ENCODE assay signal across 11 cellular contexts in the genomic region with DNA sequence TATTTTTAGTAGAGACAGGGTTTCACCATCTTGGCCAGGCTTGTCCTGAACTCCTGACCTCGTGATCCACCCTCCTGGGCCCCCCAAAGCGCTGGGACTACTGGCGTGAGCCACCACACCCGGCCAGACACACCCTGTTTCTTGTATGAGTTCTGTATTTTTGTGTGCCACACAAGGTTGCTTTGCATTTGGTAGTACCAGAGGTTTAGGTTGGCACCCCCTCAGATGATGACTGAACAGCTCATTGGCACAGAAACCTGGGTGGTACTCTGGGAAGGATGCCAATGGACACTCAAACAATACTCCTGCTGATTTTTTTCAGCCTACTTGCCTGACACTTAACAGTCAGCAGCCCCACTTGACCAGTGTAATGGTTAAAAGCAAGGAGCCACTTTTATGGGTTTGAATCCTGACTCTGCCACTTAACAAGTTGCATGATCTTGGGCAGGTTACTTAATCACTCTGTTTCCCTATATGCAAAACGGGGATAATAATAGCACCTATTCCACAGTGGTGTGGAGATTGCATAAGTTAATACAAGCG. TPM values are rescaled to one million over a fixed set of nuclear protein-coding genes. Genes with fewer than 3 reads are reported as not detected.
DNase-seq lines count a peak whose midpoint lies in the region; ATAC-seq, FAIRE-seq and TF ChIP-seq lines count a peak whose summit lies in the region.
"Had no signal": no experiment of that assay in that cellular context is flagged by ENCODE, and none has a peak within 500 bp of the region (broad histone marks: within the 10 kb centered on the region; RNA-seq: fewer than 3 reads in every experiment).

No MANE protein-coding gene starts in this region.

- CTCF ChIA-PET in activated B cell treated with CpG ODN at 0.5 μM for 24 hours (lab: Charles Lee), result no interaction called here

- DNase-seq in SIG-M5 treated with dmso at 0.1 percent for 504 hours (lab: John Stamatoyannopoulos, UW; ENCODE audit: unreplicated experiment) (peak; percentile 78), SIG-M5 (lab: John Stamatoyannopoulos, UW) (no peak), M059J (ENCODE audit: low read depth) (peak; percentile 75), activated B cell treated with CpG ODN at 0.5 μM for 24 hours (no peak), smooth muscle cell (lab: John Stamatoyannopoulos, UW; ENCODE audit: unreplicated experiment) (no peak), frontal cortex (ENCODE audit: low spot score in 2 of 2) (no peak), midbrain (lab: John Stamatoyannopoulos, UW) (no peak), NCI-H510A treated with DMSO at 0.1 percent for 48 hours (lab: John Stamatoyannopoulos, UW) (no peak)
- DNase-seq: occipital lobe, SHP77 treated with DMSO at 0.1 percent for 48 hours had no signal

- H3F3A ChIP-seq in smooth muscle cell (ENCODE audit: low read depth), result no peaks in the 10 kb centered on the region

- no peaks in the 10 kb centered on the region for H3K4me1 ChIP-seq in smooth muscle cell (ENCODE audit: low read depth)

- H3K79me2 ChIP-seq in smooth muscle cell (ENCODE audit: low read depth), result no peaks in the 10 kb centered on the region

- peak; percentile 56 for ATAC-seq in activated B cell treated with CpG ODN at 0.5 μM for 24 hours (ENCODE audit: low read depth)

- peaks cover 73% of the 10 kb centered on the region for H3K4me1 Mint-ChIP-seq in activated B cell treated with CpG ODN at 0.5 μM for 24 hours

- FAIRE-seq in frontal cortex (lab: Jason Lieb, UNC), result no peak

- intact Hi-C loops in activated B cell treated with CpG ODN at 0.5 μM for 24 hours (cut with micrococcal nuclease), result loop anchor here (2.0 kb wide), 2 partner anchors 31 to 49 kb away; partner anchors contain the start of gene ZFAND6

- TF ChIP-seq CTCF in activated B cell treated with CpG ODN at 0.5 μM for 24 hours (IDR thresholded peaks at IDR 0.05) (no peak), smooth muscle cell (IDR thresholded peaks at IDR 0.05; ENCODE audit: borderline replicate concordance, insufficient read depth, poor library complexity, severe bottlenecking) (no peak)

- POLR2A ChIA-PET in activated B cell treated with CpG ODN at 0.5 μM for 24 hours (lab: Charles Lee), result interaction anchor here (0.8 to 5.0 kb wide), 8 partner anchors 23 to 142 kb away, joined by 3 to 39 read pairs (median 4); partner anchors contain the start of genes BCL2A1 and ZFAND6

- H3K27ac ChIP-seq in smooth muscle cell (ENCODE audit: low read depth), result peak overlapping the region; percentile 65
- H3K27ac ChIP-seq: KMS-11 had no signal

- no peak overlapping the region for H3K4me3 ChIP-seq in smooth muscle cell

- peaks cover 5% of the 10 kb centered on the region for H3K9me3 Mint-ChIP-seq in activated B cell treated with CpG ODN at 0.5 μM for 24 hours

- H3K36me3 Mint-ChIP-seq in activated B cell treated with CpG ODN at 0.5 μM for 24 hours (ENCODE audit: low read depth), result peaks cover 11% of the 10 kb centered on the region

- H3K9me3 ChIP-seq in smooth muscle cell (replicated peaks; ENCODE audit: low read depth), result no peaks in the 10 kb centered on the region

- no peaks in the 10 kb centered on the region for H4K20me1 ChIP-seq in smooth muscle cell (ENCODE audit: low read depth)

- H2AFZ ChIP-seq in smooth muscle cell (ENCODE audit: low read depth), result no peak overlapping the region

- H3K4me3 Mint-ChIP-seq in activated B cell treated with CpG ODN at 0.5 μM for 24 hours, result peak overlapping the region; percentile 57

- H3K27me3 ChIP-seq in smooth muscle cell (ENCODE audit: low read depth), result no peaks in the 10 kb centered on the region

- H3K9ac ChIP-seq in smooth muscle cell (ENCODE audit: low read depth), result no peak overlapping the region
- H3K9ac ChIP-seq: KMS-11 had no signal

- WGBS in smooth muscle cell (ENCODE audit: low lambda C conversion rate), result 89% methylated on average over 6 of the region's 6 CpGs

- peak overlapping the region; percentile 87 for H3K27ac Mint-ChIP-seq in activated B cell treated with CpG ODN at 0.5 μM for 24 hours

- no peaks in the 10 kb centered on the region for H3K27me3 Mint-ChIP-seq in activated B cell treated with CpG ODN at 0.5 μM for 24 hours

- H3K36me3 ChIP-seq in smooth muscle cell (ENCODE audit: low read depth), result no peaks in the 10 kb centered on the region

- H3K4me2 ChIP-seq in smooth muscle cell, result no peak overlapping the region
- H3K4me2 ChIP-seq: KMS-11 had no signal

RNA-seq across cellular contexts. Expression of gene BCL2A1, which starts 39.2 kb away (rescaled TPM):
- 0.10 and 0.69 TPM in 2 replicates for total RNA-seq in M059J (2014; rRNA removed; shearing (Covaris generic))
- total RNA-seq in activated B cell treated with CpG ODN at 0.5 μM for 24 hours (181 and 189 TPM in 2 replicates), smooth muscle cell (18.2 and 21.1 TPM in 2 replicates), frontal cortex (0.82 TPM)
- polyA plus RNA-seq in smooth muscle cell, result 13.4 and 14.3 TPM in 2 replicates

RNA-seq across cellular contexts. Expression of gene ZFAND6, which starts 49.3 kb away (rescaled TPM):
- 177 and 184 TPM in 2 replicates for total RNA-seq in M059J (2014; rRNA removed; shearing (Covaris generic))
- total RNA-seq in activated B cell treated with CpG ODN at 0.5 μM for 24 hours (95.5 and 101 TPM in 2 replicates), smooth muscle cell (144 and 165 TPM in 2 replicates), frontal cortex (151 TPM)
- 78.4 and 81.9 TPM in 2 replicates for polyA plus RNA-seq in smooth muscle cell

Comparison
In these comparisons a context has a peak if more than half of its experiments do, and no peak if none do; other contexts are left out.
1. DNase-seq: peak in SIG-M5 treated with dmso at 0.1 percent for 504 hours (single experiment) and M059J (single experiment); none in SIG-M5 (single experiment), activated B cell treated with CpG ODN at 0.5 μM for 24 hours (single experiment), smooth muscle cell (single experiment), frontal cortex (0 of 2), midbrain (single experiment) and NCI-H510A treated with DMSO at 0.1 percent for 48 hours (single experiment).
2. RNA of gene BCL2A1, which starts 39.2 kb away (total RNA-seq): 181 to 189 TPM in activated B cell treated with CpG ODN at 0.5 μM for 24 hours and 18.2 to 21.1 TPM in smooth muscle cell; 0.82 TPM in frontal cortex (single experiment) and 0.10 to 0.69 TPM in M059J; every median in the first group is over 10 times any median in the second.